2 cellular contexts compared by ENCODE assay signal in genomic region chr6:131597448-131597847, GRCh38.
TF ChIP-seq lines count a peak whose summit lies in the region.

No MANE protein-coding gene starts in this region.

TF ChIP-seq in IMR-90, 13 proteins besides CTCF, POLR2A, EP300 and RAD21 (continued from another document):
- TF ChIP-seq MAFK (IDR thresholded peaks at IDR 0.05; ENCODE audit: low read depth, low read length) (no peak), USF2 (IDR thresholded peaks at IDR 0.05; ENCODE audit: low read depth, low read length) (no peak), CHD1 (IDR thresholded peaks at IDR 0.05; ENCODE audit: low read depth, low read length) (no peak), RFX5 (IDR thresholded peaks at IDR 0.05; ENCODE audit: low read depth, low read length) (no peak), CEBPB (IDR thresholded peaks at IDR 0.05; ENCODE audit: low read depth, low read length) (no peak), MAZ (IDR thresholded peaks at IDR 0.05; ENCODE audit: borderline replicate concordance, low read depth, low read length) (no peak), ELK1 (IDR thresholded peaks at IDR 0.05; ENCODE audit: borderline replicate concordance, low read depth, low read length) (no peak), SMC3 (IDR thresholded peaks at IDR 0.05; ENCODE audit: low read depth, low read length) (no peak), RCOR1 (IDR thresholded peaks at IDR 0.05; ENCODE audit: insufficient replicate concordance, low read length) (no peak), BHLHE40 (IDR thresholded peaks at IDR 0.05; ENCODE audit: low read depth, low read length) (no peak)
TF ChIP-seq in IMR-90: peak in this region for 0.

TF ChIP-seq in liver, 16 proteins besides CTCF, POLR2A, EP300 and RAD21:
- no peak for TF ChIP-seq REST (IDR thresholded peaks at IDR 0.05)
- TF ChIP-seq EGR1 (IDR thresholded peaks at IDR 0.05; ENCODE audit: low read depth in 2 of 2), result no peak
- TF ChIP-seq YY1 (IDR thresholded peaks at IDR 0.05), result no peak
- TF ChIP-seq FOXA1 (IDR thresholded peaks at IDR 0.05), result no peak
